Comparison of ENCODE assay signal across 14 cellular contexts in the genomic region with DNA sequence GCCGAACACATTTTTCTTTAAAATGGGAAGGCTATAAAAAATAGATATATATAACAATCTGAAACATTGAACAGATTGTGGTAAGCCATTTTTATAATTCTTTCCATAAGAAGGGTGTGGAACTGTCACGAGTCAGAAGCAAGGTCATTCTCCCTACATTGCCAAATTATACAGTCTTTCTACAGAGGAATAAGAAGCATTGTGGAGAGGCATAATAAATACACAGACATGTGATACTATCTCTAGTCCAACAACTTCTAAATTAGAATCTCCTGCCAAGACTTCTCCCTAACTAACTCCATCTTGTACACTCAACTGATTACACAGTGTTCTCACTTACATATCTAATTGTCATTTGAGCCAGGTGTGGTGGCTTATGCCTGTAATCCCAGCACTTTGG.
DNase-seq lines count a peak whose midpoint lies in the region; TF ChIP-seq lines count a peak whose summit lies in the region.
"Had no signal": no experiment of that assay in that cellular context is flagged by ENCODE, and none has a peak within 500 bp of the region (broad histone marks: within the 10 kb centered on the region; RNA-seq: fewer than 3 reads in every experiment).

No MANE protein-coding gene starts in this region.

- TF ChIP-seq CTCF in osteocyte (IDR thresholded peaks at IDR 0.05): no peak

- H3K27me3 ChIP-seq in adipocyte (replicated peaks; ENCODE audit: control insufficient read depth, insufficient read depth, low read length): no peaks in the 10 kb centered on the region

- peaks cover 2% of the 10 kb centered on the region for H3K36me3 Mint-ChIP-seq in osteocyte (ENCODE audit: unreplicated experiment)
- H3K36me3 Mint-ChIP-seq in activated T-helper 2 cell treated with anti-CD3 and anti-CD28 coated beads, Interferon-gamma antibody, Interleukin-2, Interleukin-4, amounts not matched to agents 10 μg/mL and 5 μg/mL and 100 μg/mL, durations not matched to agents 14 hours and 24 hours and 36 hours (ENCODE audit: low read depth): no peaks in the 10 kb centered on the region
- H3K36me3 Mint-ChIP-seq: CD14-positive monocyte; CD8-positive, alpha-beta T cell had no signal

- no peaks in the 10 kb centered on the region for H3K27me3 Mint-ChIP-seq in osteocyte (ENCODE audit: unreplicated experiment)
- no peaks in the 10 kb centered on the region for H3K27me3 Mint-ChIP-seq in activated T-helper 2 cell treated with anti-CD3 and anti-CD28 coated beads, Interferon-gamma antibody, Interleukin-2, Interleukin-4, amounts not matched to agents 10 μg/mL and 5 μg/mL and 100 μg/mL, durations not matched to agents 14 hours and 24 hours and 36 hours (ENCODE audit: low read depth)

- H3K36me3 ChIP-seq in adipocyte (ENCODE audit: control insufficient read depth, insufficient read depth, low read length, severe bottlenecking): no peaks in the 10 kb centered on the region

- H3K9me3 ChIP-seq in adipocyte (ENCODE audit: control insufficient read depth, low read length): peaks cover 16% of the 10 kb centered on the region
- H3K9me3 ChIP-seq: A549 had no signal

- H3K4me1 ChIP-seq in adipocyte (ENCODE audit: control insufficient read depth, insufficient read depth, low read length): peaks cover 15% of the 10 kb centered on the region

- peak overlapping the region; percentile 9 for H3K27ac Mint-ChIP-seq in osteocyte (ENCODE audit: unreplicated experiment)
- no peak overlapping the region for H3K27ac Mint-ChIP-seq in activated T-helper 2 cell treated with anti-CD3 and anti-CD28 coated beads, Interferon-gamma antibody, Interleukin-2, Interleukin-4, amounts not matched to agents 10 μg/mL and 5 μg/mL and 100 μg/mL, durations not matched to agents 14 hours and 24 hours and 36 hours
- H3K27ac Mint-ChIP-seq: CD14-positive monocyte; CD8-positive, alpha-beta T cell had no signal

- H3K4me1 Mint-ChIP-seq in osteocyte (ENCODE audit: unreplicated experiment): peaks cover 23% of the 10 kb centered on the region
- no peaks in the 10 kb centered on the region for H3K4me1 Mint-ChIP-seq in activated T-helper 2 cell treated with anti-CD3 and anti-CD28 coated beads, Interferon-gamma antibody, Interleukin-2, Interleukin-4, amounts not matched to agents 10 μg/mL and 5 μg/mL and 100 μg/mL, durations not matched to agents 14 hours and 24 hours and 36 hours (ENCODE audit: low read depth)
- H3K4me1 Mint-ChIP-seq: CD14-positive monocyte had no signal

- DNase-seq in GM03348 (ENCODE audit: low spot score): peak; percentile 14
- peak; percentile 58 for DNase-seq in adipocyte (ENCODE audit: low read depth)
- peak; percentile 49 for DNase-seq in fibroblast of gingiva (ENCODE audit: low read depth)
- no peak for DNase-seq in osteocyte (ENCODE audit: extremely low spot score, unreplicated experiment)
- DNase-seq in activated T-helper 2 cell treated with anti-CD3 and anti-CD28 coated beads, Interferon-gamma antibody, Interleukin-2, Interleukin-4, amounts not matched to agents 10 μg/mL and 5 μg/mL and 100 μg/mL, durations not matched to agents 14 hours and 24 hours and 36 hours (ENCODE audit: low spot score): no peak
- no peak for DNase-seq in HT-29 (ENCODE audit: low spot score)
- no peak for DNase-seq in H4 (ENCODE audit: low spot score)
- DNase-seq: CD8-positive, alpha-beta T cell; COR-L47; DMS153; DMS79 treated with DMSO at 0.1 percent for 48 hours; GDM1 had no signal

- H3K4me3 Mint-ChIP-seq in osteocyte (ENCODE audit: unreplicated experiment): no peak overlapping the region
- H3K4me3 Mint-ChIP-seq in activated T-helper 2 cell treated with anti-CD3 and anti-CD28 coated beads, Interferon-gamma antibody, Interleukin-2, Interleukin-4, amounts not matched to agents 10 μg/mL and 5 μg/mL and 100 μg/mL, durations not matched to agents 14 hours and 24 hours and 36 hours (ENCODE audit: low read depth): no peak overlapping the region
- H3K4me3 Mint-ChIP-seq: CD14-positive monocyte; CD8-positive, alpha-beta T cell had no signal

- H3K9me3 Mint-ChIP-seq in osteocyte (ENCODE audit: unreplicated experiment): peaks cover 18% of the 10 kb centered on the region
- H3K9me3 Mint-ChIP-seq in activated T-helper 2 cell treated with anti-CD3 and anti-CD28 coated beads, Interferon-gamma antibody, Interleukin-2, Interleukin-4, amounts not matched to agents 10 μg/mL and 5 μg/mL and 100 μg/mL, durations not matched to agents 14 hours and 24 hours and 36 hours: no peaks in the 10 kb centered on the region

- intact Hi-C loops in activated T-helper 2 cell treated with anti-CD3 and anti-CD28 coated beads, Interferon-gamma antibody, Interleukin-2, Interleukin-4, amounts not matched to agents 10 μg/mL and 5 μg/mL and 100 μg/mL, durations not matched to agents 14 hours and 24 hours and 36 hours (cut with micrococcal nuclease): no loop called here

- no peak overlapping the region for H3K4me3 ChIP-seq in adipocyte (ENCODE audit: low read length)
- H3K4me3 ChIP-seq: A549 had no signal

- H3K9ac ChIP-seq in adipocyte (ENCODE audit: low read length): no peak overlapping the region

Comparison
In these comparisons a context has a peak if more than half of its experiments do, and no peak if none do; other contexts are left out.
1. DNase-seq: peak in GM03348 (single experiment), adipocyte (single experiment) and fibroblast of gingiva (single experiment); none in osteocyte (single experiment), activated T-helper 2 cell treated with anti-CD3 and anti-CD28 coated beads, Interferon-gamma antibody, Interleukin-2, Interleukin-4, amounts not matched to agents 10 μg/mL and 5 μg/mL and 100 μg/mL, durations not matched to agents 14 hours and 24 hours and 36 hours (single experiment), HT-29 (single experiment) and H4 (single experiment).